Comparison of ENCODE assay signal across 27 cellular contexts in the genomic region with DNA sequence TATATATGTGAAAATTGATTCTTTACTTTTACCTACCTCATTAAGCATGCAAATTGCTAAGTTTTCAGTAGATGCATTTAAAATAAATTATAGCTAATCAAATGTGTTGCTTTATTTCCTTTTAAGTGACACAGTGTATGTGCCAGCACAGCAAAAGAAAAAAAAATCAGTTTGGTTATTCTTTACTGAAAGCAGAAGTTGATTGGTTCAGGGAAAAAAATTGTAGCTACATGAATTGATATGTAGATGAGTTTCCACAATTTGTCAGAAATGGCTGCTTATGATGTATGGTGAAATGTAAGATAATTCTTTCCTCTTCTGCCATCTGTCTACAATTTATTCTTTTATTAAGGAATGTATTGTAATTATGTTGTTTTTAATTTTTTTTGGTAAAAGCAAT.
"Had no signal": no experiment of that assay in that cellular context is flagged by ENCODE, and none has a peak within 500 bp of the region (broad histone marks: within the 10 kb centered on the region; RNA-seq: fewer than 3 reads in every experiment).

No MANE protein-coding gene starts in this region.

- H3K9me3 ChIP-seq: esophagus muscularis mucosa, gastroesophageal sphincter, heart left ventricle, prostate gland, right atrium auricular region, testis, tibial artery had no signal

- H3K27me3 Mint-ChIP-seq: memory B cell, type B pancreatic cell had no signal

- DNase-seq: dermis blood vessel endothelial cell; effector memory CD4-positive, alpha-beta T cell; foreskin keratinocyte; heart left ventricle; kidney; nephron progenitor cell; nucleus accumbens; stimulated activated CD4-positive, alpha-beta T cell treated with anti-CD3 and anti-CD28 coated beads, Interleukin-12 subunit alpha, Interleukin-12 subunit beta, amount 100 ng/mL, for 4 hours; stimulated activated CD4-positive, alpha-beta T cell treated with anti-CD3 and anti-CD28 coated beads, Interleukin-1b, Interleukin-23, amount 100 ng/mL, for 48 hours; stimulated activated CD4-positive, alpha-beta T cell treated with anti-CD3 and anti-CD28 coated beads, Interleukin-4, amount 100 ng/mL, for 1 hour; stimulated activated CD8-positive, alpha-beta memory T cell treated with anti-CD3 and anti-CD28 coated beads, Interleukin-4, amount 100 ng/mL, for 48 hours; stimulated activated naive CD8-positive, alpha-beta T cell treated with anti-CD3 and anti-CD28 coated beads, Interleukin-15, Interleukin-2, amounts not matched to agents 100 U/mL and 50 U/mL, for 24 hours; substantia nigra; testis; tibial artery had no signal

- H3K9me3 Mint-ChIP-seq: memory B cell, nephron progenitor cell, type B pancreatic cell had no signal

- H3K27ac ChIP-seq: coronary artery, esophagus muscularis mucosa, foreskin keratinocyte, gastroesophageal sphincter, heart left ventricle, hepatocyte, prostate gland, right atrium auricular region, testis, tibial artery had no signal

- H3K4me3 ChIP-seq: coronary artery, esophagus muscularis mucosa, gastroesophageal sphincter, heart left ventricle, hepatocyte, lung, prostate gland, right atrium auricular region, smooth muscle cell, testis, tibial artery had no signal

- H3K27ac Mint-ChIP-seq: memory B cell, nephron progenitor cell, type B pancreatic cell had no signal

- H3K4me3 Mint-ChIP-seq: memory B cell, nephron progenitor cell, type B pancreatic cell had no signal

- H3K4me1 ChIP-seq: prostate gland, testis had no signal

- H3K27me3 ChIP-seq: esophagus muscularis mucosa, foreskin keratinocyte, gastroesophageal sphincter, heart left ventricle, hepatocyte, right atrium auricular region, testis, tibial artery had no signal

- ATAC-seq: foreskin keratinocyte; gastroesophageal sphincter; heart left ventricle; left lobe of liver; sciatic nerve; stimulated activated naive CD8-positive, alpha-beta T cell treated with anti-CD3 and anti-CD28 coated beads, Interleukin-15, Interleukin-2, amounts not matched to agents 100 U/mL and 50 U/mL, for 24 hours had no signal

- H3K36me3 ChIP-seq: esophagus muscularis mucosa, gastroesophageal sphincter, heart left ventricle, prostate gland, right atrium auricular region, tibial artery had no signal

- H3K36me3 Mint-ChIP-seq: memory B cell, type B pancreatic cell had no signal
